ENCODE assay signal across 1 cellular context in genomic region chr3:130857336-130858026, GRCh38.
TF ChIP-seq lines count a peak whose summit lies in the region.

No MANE protein-coding gene starts in this region.

TF ChIP-seq in GM12878, 131 proteins besides CTCF, POLR2A, EP300 and RAD21 (continued from another document and continues in another):
- TF ChIP-seq, protein P1, sequence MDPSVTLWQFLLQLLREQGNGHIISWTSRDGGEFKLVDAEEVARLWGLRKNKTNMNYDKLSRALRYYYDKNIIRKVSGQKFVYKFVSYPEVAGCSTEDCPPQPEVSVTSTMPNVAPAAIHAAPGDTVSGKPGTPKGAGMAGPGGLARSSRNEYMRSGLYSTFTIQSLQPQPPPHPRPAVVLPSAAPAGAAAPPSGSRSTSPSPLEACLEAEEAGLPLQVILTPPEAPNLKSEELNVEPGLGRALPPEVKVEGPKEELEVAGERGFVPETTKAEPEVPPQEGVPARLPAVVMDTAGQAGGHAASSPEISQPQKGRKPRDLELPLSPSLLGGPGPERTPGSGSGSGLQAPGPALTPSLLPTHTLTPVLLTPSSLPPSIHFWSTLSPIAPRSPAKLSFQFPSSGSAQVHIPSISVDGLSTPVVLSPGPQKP (IDR thresholded peaks at IDR 0.05; ENCODE audit: low read depth, low read length), result no peak
- TF ChIP-seq EZH2 (IDR thresholded peaks at IDR 0.05; ENCODE audit: borderline replicate concordance, control insufficient read depth, low read depth, low read length), result no peak
- TF ChIP-seq ZNF24 (IDR thresholded peaks at IDR 0.05), result no peak
- TF ChIP-seq CHD1 (IDR thresholded peaks at IDR 0.05; ENCODE audit: low read depth, low read length), result no peak
- no peak for TF ChIP-seq MTA2 (IDR thresholded peaks at IDR 0.05; ENCODE audit: low read depth)
- TF ChIP-seq PAX5 (IDR thresholded peaks at IDR 0.05; ENCODE audit: borderline replicate concordance, low read depth, low read length), result no peak
- TF ChIP-seq, protein P2, sequence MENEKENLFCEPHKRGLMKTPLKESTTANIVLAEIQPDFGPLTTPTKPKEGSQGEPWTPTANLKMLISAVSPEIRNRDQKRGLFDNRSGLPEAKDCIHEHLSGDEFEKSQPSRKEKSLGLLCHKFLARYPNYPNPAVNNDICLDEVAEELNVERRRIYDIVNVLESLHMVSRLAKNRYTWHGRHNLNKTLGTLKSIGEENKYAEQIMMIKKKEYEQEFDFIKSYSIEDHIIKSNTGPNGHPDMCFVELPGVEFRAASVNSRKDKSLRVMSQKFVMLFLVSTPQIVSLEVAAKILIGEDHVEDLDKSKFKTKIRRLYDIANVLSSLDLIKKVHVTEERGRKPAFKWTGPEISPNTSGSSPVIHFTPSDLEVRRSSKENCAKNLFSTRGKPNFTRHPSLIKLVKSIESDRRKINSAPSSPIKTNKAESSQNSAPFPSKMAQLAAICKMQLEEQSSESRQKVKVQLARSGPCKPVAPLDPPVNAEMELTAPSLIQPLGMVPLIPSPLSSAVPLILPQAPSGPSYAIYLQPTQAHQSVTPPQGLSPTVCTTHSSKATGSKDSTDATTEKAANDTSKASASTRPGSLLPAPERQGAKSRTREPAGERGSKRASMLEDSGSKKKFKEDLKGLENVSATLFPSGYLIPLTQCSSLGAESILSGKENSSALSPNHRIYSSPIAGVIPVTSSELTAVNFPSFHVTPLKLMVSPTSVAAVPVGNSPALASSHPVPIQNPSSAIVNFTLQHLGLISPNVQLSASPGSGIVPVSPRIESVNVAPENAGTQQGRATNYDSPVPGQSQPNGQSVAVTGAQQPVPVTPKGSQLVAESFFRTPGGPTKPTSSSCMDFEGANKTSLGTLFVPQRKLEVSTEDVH (IDR thresholded peaks at IDR 0.05; ENCODE audit: low read depth, partially characterized antibody), result no peak
- peak; percentile 21; the same call in 1 of the 2 replicates for TF ChIP-seq DPF2 (IDR thresholded peaks at IDR 0.05)
- no peak for TF ChIP-seq POLR2AphosphoS2 (IDR thresholded peaks at IDR 0.05; ENCODE audit: low read depth, low read length)
- TF ChIP-seq CHD2 (IDR thresholded peaks at IDR 0.05; ENCODE audit: borderline replicate concordance, low read depth, low read length), result no peak
- TF ChIP-seq BCL3 (IDR thresholded peaks at IDR 0.05; ENCODE audit: borderline replicate concordance, insufficient read depth, low read depth, low read length, poor library complexity, severe bottlenecking), result no peak
- no peak for TF ChIP-seq ASH2L (IDR thresholded peaks at IDR 0.05; ENCODE audit: borderline replicate concordance, low read depth)
- TF ChIP-seq YY1 (IDR thresholded peaks at IDR 0.05; ENCODE audit: low read depth, low read length), result no peak
- no peak for TF ChIP-seq CREM (IDR thresholded peaks at IDR 0.05; ENCODE audit: low read depth)
- TF ChIP-seq KLF5 (IDR thresholded peaks at IDR 0.05; ENCODE audit: partially characterized antibody), result no peak
- TF ChIP-seq SUPT20H (IDR thresholded peaks at IDR 0.05; ENCODE audit: borderline replicate concordance, control insufficient read depth, low read depth, low read length), result no peak
- TF ChIP-seq IRF5 (IDR thresholded peaks at IDR 0.05; ENCODE audit: borderline replicate concordance), result no peak
- TF ChIP-seq SIX5 (IDR thresholded peaks at IDR 0.05; ENCODE audit: low read depth, low read length, severe bottlenecking), result no peak
- TF ChIP-seq ATF7 (IDR thresholded peaks at IDR 0.05; ENCODE audit: low read depth), result 0 out of 2 replicates have a peak, but pooled peaks have one; percentile 9
- TF ChIP-seq SREBF2 (IDR thresholded peaks at IDR 0.05; ENCODE audit: low read length), result no peak
- no peak for TF ChIP-seq NFYA (IDR thresholded peaks at IDR 0.05; ENCODE audit: borderline replicate concordance, low read depth, low read length)
- TF ChIP-seq STAT1 (conservative IDR thresholded peaks at IDR 0.05), result no peak
- TF ChIP-seq ZSCAN29 (IDR thresholded peaks at IDR 0.05), result no peak
- TF ChIP-seq MYB (IDR thresholded peaks at IDR 0.05; ENCODE audit: borderline replicate concordance, low read depth, low read length), result no peak
- TF ChIP-seq RELA (IDR thresholded peaks at IDR 0.05; ENCODE audit: borderline replicate concordance, partially characterized antibody), result no peak
- no peak for TF ChIP-seq CBX3 (IDR thresholded peaks at IDR 0.05; ENCODE audit: borderline replicate concordance, low read depth)
- no peak for TF ChIP-seq TCF12 (IDR thresholded peaks at IDR 0.05; ENCODE audit: low read depth, low read length)
- no peak for TF ChIP-seq ATF2 (IDR thresholded peaks at IDR 0.05; ENCODE audit: low read length)
- no peak for TF ChIP-seq RBBP5 (conservative IDR thresholded peaks at IDR 0.05)
- TF ChIP-seq, protein P3, sequence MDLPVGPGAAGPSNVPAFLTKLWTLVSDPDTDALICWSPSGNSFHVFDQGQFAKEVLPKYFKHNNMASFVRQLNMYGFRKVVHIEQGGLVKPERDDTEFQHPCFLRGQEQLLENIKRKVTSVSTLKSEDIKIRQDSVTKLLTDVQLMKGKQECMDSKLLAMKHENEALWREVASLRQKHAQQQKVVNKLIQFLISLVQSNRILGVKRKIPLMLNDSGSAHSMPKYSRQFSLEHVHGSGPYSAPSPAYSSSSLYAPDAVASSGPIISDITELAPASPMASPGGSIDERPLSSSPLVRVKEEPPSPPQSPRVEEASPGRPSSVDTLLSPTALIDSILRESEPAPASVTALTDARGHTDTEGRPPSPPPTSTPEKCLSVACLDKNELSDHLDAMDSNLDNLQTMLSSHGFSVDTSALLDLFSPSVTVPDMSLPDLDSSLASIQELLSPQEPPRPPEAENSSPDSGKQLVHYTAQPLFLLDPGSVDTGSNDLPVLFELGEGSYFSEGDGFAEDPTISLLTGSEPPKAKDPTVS (IDR thresholded peaks at IDR 0.05; ENCODE audit: low read depth, low read length), result no peak
- TF ChIP-seq RUNX3 (IDR thresholded peaks at IDR 0.05; ENCODE audit: low read length), result peak; percentile 65
- TF ChIP-seq HDAC6 (IDR thresholded peaks at IDR 0.05; ENCODE audit: unreplicated experiment), result no peak
- no peak for TF ChIP-seq HDGF (IDR thresholded peaks at IDR 0.05)
- no peak for TF ChIP-seq RB1 (IDR thresholded peaks at IDR 0.05; ENCODE audit: borderline replicate concordance)
- TF ChIP-seq, protein P4, sequence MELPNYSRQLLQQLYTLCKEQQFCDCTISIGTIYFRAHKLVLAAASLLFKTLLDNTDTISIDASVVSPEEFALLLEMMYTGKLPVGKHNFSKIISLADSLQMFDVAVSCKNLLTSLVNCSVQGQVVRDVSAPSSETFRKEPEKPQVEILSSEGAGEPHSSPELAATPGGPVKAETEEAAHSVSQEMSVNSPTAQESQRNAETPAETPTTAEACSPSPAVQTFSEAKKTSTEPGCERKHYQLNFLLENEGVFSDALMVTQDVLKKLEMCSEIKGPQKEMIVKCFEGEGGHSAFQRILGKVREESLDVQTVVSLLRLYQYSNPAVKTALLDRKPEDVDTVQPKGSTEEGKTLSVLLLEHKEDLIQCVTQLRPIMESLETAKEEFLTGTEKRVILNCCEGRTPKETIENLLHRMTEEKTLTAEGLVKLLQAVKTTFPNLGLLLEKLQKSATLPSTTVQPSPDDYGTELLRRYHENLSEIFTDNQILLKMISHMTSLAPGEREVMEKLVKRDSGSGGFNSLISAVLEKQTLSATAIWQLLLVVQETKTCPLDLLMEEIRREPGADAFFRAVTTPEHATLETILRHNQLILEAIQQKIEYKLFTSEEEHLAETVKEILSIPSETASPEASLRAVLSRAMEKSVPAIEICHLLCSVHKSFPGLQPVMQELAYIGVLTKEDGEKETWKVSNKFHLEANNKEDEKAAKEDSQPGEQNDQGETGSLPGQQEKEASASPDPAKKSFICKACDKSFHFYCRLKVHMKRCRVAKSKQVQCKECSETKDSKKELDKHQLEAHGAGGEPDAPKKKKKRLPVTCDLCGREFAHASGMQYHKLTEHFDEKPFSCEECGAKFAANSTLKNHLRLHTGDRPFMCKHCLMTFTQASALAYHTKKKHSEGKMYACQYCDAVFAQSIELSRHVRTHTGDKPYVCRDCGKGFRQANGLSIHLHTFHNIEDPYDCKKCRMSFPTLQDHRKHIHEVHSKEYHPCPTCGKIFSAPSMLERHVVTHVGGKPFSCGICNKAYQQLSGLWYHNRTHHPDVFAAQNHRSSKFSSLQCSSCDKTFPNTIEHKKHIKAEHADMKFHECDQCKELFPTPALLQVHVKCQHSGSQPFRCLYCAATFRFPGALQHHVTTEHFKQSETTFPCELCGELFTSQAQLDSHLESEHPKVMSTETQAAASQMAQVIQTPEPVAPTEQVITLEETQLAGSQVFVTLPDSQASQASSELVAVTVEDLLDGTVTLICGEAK (IDR thresholded peaks at IDR 0.05; ENCODE audit: borderline replicate concordance), result no peak
- TF ChIP-seq SUZ12 (IDR thresholded peaks at IDR 0.05; ENCODE audit: unreplicated experiment), result no peak
- TF ChIP-seq, protein P5, sequence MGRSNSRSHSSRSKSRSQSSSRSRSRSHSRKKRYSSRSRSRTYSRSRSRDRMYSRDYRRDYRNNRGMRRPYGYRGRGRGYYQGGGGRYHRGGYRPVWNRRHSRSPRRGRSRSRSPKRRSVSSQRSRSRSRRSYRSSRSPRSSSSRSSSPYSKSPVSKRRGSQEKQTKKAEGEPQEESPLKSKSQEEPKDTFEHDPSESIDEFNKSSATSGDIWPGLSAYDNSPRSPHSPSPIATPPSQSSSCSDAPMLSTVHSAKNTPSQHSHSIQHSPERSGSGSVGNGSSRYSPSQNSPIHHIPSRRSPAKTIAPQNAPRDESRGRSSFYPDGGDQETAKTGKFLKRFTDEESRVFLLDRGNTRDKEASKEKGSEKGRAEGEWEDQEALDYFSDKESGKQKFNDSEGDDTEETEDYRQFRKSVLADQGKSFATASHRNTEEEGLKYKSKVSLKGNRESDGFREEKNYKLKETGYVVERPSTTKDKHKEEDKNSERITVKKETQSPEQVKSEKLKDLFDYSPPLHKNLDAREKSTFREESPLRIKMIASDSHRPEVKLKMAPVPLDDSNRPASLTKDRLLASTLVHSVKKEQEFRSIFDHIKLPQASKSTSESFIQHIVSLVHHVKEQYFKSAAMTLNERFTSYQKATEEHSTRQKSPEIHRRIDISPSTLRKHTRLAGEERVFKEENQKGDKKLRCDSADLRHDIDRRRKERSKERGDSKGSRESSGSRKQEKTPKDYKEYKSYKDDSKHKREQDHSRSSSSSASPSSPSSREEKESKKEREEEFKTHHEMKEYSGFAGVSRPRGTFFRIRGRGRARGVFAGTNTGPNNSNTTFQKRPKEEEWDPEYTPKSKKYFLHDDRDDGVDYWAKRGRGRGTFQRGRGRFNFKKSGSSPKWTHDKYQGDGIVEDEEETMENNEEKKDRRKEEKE (IDR thresholded peaks at IDR 0.05), result no peak
- no peak for TF ChIP-seq CEBPB (IDR thresholded peaks at IDR 0.05; ENCODE audit: borderline replicate concordance in 1 of 2, low read depth in 2 of 2, low read length in 2 of 2)
- no peak for TF ChIP-seq MEF2B (IDR thresholded peaks at IDR 0.05; ENCODE audit: partially characterized antibody, poor library complexity, severe bottlenecking)
- no peak for TF ChIP-seq FOXK2 (IDR thresholded peaks at IDR 0.05)
- TF ChIP-seq, protein P6, sequence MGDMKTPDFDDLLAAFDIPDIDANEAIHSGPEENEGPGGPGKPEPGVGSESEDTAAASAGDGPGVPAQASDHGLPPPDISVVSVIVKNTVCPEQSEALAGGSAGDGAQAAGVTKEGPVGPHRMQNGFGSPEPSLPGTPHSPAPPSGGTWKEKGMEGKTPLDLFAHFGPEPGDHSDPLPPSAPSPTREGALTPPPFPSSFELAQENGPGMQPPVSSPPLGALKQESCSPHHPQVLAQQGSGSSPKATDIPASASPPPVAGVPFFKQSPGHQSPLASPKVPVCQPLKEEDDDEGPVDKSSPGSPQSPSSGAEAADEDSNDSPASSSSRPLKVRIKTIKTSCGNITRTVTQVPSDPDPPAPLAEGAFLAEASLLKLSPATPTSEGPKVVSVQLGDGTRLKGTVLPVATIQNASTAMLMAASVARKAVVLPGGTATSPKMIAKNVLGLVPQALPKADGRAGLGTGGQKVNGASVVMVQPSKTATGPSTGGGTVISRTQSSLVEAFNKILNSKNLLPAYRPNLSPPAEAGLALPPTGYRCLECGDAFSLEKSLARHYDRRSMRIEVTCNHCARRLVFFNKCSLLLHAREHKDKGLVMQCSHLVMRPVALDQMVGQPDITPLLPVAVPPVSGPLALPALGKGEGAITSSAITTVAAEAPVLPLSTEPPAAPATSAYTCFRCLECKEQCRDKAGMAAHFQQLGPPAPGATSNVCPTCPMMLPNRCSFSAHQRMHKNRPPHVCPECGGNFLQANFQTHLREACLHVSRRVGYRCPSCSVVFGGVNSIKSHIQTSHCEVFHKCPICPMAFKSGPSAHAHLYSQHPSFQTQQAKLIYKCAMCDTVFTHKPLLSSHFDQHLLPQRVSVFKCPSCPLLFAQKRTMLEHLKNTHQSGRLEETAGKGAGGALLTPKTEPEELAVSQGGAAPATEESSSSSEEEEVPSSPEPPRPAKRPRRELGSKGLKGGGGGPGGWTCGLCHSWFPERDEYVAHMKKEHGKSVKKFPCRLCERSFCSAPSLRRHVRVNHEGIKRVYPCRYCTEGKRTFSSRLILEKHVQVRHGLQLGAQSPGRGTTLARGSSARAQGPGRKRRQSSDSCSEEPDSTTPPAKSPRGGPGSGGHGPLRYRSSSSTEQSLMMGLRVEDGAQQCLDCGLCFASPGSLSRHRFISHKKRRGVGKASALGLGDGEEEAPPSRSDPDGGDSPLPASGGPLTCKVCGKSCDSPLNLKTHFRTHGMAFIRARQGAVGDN (IDR thresholded peaks at IDR 0.05), result no peak
- peak; percentile 74; the same call in 1 of the 2 replicates for TF ChIP-seq NR2F1 (conservative IDR thresholded peaks at IDR 0.05)
